In genomic region chr7:107788662-107789061, GRCh38 we compare ENCODE assay signal across 1 cellular context.
TF ChIP-seq lines count a peak whose summit lies in the region.

No MANE protein-coding gene starts in this region.

TF ChIP-seq in K562, 482 proteins besides CTCF, POLR2A, EP300 and RAD21 (continued from another document):
- TF ChIP-seq, protein P1, sequence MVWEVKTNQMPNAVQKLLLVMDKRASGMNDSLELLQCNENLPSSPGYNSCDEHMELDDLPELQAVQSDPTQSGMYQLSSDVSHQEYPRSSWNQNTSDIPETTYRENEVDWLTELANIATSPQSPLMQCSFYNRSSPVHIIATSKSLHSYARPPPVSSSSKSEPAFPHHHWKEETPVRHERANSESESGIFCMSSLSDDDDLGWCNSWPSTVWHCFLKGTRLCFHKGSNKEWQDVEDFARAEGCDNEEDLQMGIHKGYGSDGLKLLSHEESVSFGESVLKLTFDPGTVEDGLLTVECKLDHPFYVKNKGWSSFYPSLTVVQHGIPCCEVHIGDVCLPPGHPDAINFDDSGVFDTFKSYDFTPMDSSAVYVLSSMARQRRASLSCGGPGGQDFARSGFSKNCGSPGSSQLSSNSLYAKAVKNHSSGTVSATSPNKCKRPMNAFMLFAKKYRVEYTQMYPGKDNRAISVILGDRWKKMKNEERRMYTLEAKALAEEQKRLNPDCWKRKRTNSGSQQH (CRISPR knock-in tag; IDR thresholded peaks at IDR 0.05), result no peak
- TF ChIP-seq IRF9 (tag; IDR thresholded peaks at IDR 0.05) (0 out of 2 replicates have a peak, but pooled peaks have one; percentile 33), BHLHE40 (IDR thresholded peaks at IDR 0.05; ENCODE audit: low read length) (no peak), HDGF (IDR thresholded peaks at IDR 0.05) (no peak), MAZ (CRISPR knock-in tag; conservative IDR thresholded peaks at IDR 0.05 in 1 of 2, IDR thresholded peaks at IDR 0.05 in 1 of 2) (no peak), ZNF583 (CRISPR knock-in tag; IDR thresholded peaks at IDR 0.05) (no peak), CEBPG (CRISPR knock-in tag; IDR thresholded peaks at IDR 0.05) (peak; percentile 50; the same call in 1 of the 2 replicates), CEBPG (tag; conservative IDR thresholded peaks at IDR 0.05 in 1 of 2, IDR thresholded peaks at IDR 0.05 in 1 of 2) (peak; percentile 74 to 84), TOE1 (IDR thresholded peaks at IDR 0.05; ENCODE audit: borderline replicate concordance) (no peak), TOE1 (CRISPR knock-in tag; IDR thresholded peaks at IDR 0.05; ENCODE audit: borderline replicate concordance, low read depth) (no peak)
- TF ChIP-seq, protein P2, sequence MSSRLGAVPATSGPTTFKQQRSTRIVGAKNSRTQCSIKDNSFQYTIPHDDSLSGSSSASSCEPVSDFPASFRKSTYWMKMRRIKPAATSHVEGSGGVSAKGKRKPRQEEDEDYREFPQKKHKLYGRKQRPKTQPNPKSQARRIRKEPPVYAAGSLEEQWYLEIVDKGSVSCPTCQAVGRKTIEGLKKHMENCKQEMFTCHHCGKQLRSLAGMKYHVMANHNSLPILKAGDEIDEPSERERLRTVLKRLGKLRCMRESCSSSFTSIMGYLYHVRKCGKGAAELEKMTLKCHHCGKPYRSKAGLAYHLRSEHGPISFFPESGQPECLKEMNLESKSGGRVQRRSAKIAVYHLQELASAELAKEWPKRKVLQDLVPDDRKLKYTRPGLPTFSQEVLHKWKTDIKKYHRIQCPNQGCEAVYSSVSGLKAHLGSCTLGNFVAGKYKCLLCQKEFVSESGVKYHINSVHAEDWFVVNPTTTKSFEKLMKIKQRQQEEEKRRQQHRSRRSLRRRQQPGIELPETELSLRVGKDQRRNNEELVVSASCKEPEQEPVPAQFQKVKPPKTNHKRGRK (tag; IDR thresholded peaks at IDR 0.05), result peak; percentile 80
- TF ChIP-seq, protein P3, sequence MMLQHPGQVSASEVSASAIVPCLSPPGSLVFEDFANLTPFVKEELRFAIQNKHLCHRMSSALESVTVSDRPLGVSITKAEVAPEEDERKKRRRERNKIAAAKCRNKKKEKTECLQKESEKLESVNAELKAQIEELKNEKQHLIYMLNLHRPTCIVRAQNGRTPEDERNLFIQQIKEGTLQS (IDR thresholded peaks at IDR 0.05), result peak; percentile 67
- TF ChIP-seq, protein P3 (CRISPR knock-in tag; conservative IDR thresholded peaks at IDR 0.05), result no peak
